ENCODE assay signal across 18 cellular contexts in the genomic region with DNA sequence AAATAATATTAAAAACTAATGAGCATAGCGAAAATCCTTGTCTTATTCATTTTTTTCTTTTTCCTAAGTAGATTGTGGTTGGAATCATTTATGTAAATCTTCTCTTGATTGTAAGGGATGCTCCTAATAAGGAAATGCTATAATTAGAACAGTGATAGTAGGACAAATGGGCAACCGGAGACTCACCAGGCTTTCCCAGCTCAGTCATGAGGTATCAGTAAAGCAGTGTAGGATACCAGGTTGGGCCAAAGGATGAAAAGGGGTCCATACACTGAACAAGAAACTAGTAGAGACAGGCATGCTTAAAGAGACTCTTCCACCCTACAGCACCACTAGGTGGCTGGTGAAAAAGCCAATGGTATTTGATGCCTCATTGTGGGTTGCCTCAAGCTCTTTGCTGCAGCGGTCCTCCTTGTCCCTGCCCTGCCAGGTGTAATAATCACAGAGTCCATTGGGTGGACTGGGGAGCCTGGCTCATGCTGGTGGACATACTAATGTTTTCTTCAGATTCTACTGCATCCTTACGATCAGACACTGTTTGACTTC.
DNase-seq lines count a peak whose midpoint lies in the region; ATAC-seq and TF ChIP-seq lines count a peak whose summit lies in the region.
"Had no signal": no experiment of that assay in that cellular context is flagged by ENCODE, and none has a peak within 500 bp of the region (broad histone marks: within the 10 kb centered on the region; RNA-seq: fewer than 3 reads in every experiment).

No MANE protein-coding gene starts in this region.

- no peak overlapping the region for H3K4me3 Mint-ChIP-seq in activated CD4-positive, alpha-beta T cell treated with anti-CD3 and anti-CD28 coated beads, Interleukin-2, amount 10 ng/mL, durations not matched to agents 7 days and 5 days
- no peak overlapping the region for H3K4me3 Mint-ChIP-seq in activated T-cell treated with anti-CD3 and anti-CD28 coated beads, Interleukin-2, amount 50 U/mL, for 4 hours
- H3K4me3 Mint-ChIP-seq: brain; naive thymus-derived CD4-positive, alpha-beta T cell; stimulated activated naive B cell treated with anti-CD40 and anti-IgM and Interleukin-4, amounts not matched to agents 10 μg/mL and 1 μg/mL and 100 μg/mL, for 72 hours had no signal

- CTCF ChIA-PET in A673 (lab: Charles Lee), result no interaction called here
- CTCF ChIA-PET in OCI-LY7 (lab: Charles Lee; ENCODE audit: unreplicated experiment), result no interaction called here
- CTCF ChIA-PET in activated CD4-positive, alpha-beta T cell treated with anti-CD3 and anti-CD28 coated beads, Interleukin-2, amount 10 ng/mL, durations not matched to agents 7 days and 5 days (lab: Charles Lee), result no interaction called here

- no peak overlapping the region for H3K27ac ChIP-seq in A673 (ENCODE audit: low read depth, low read length, poor library complexity, severe bottlenecking)
- no peak overlapping the region for H3K27ac ChIP-seq in OCI-LY7 (ENCODE audit: low read depth, low read length, poor library complexity, severe bottlenecking)
- H3K27ac ChIP-seq in tibial nerve, result no peak overlapping the region
- H3K27ac ChIP-seq: left ventricle myocardium inferior, uterus had no signal

- no peak overlapping the region for H3K4me2 ChIP-seq in OCI-LY7 (ENCODE audit: low read length)

- peak; percentile 51 for ATAC-seq in GM18519 (IDR thresholded peaks at IDR 0.05; ENCODE audit: low FRiP score, unreplicated experiment)
- ATAC-seq in activated T-cell treated with anti-CD3 and anti-CD28 coated beads, Interleukin-2, amount 50 U/mL, for 4 hours, result no peak
- ATAC-seq: naive thymus-derived CD4-positive, alpha-beta T cell; right cardiac atrium; stimulated activated naive B cell treated with anti-CD40 and anti-IgM and Interleukin-4, amounts not matched to agents 10 μg/mL and 1 μg/mL and 100 μg/mL, for 72 hours had no signal

- H3K79me2 ChIP-seq in OCI-LY7 (ENCODE audit: insufficient read depth, low read depth, low read length), result no peaks in the 10 kb centered on the region

- no peaks in the 10 kb centered on the region for H3K9me2 ChIP-seq in OCI-LY7 (ENCODE audit: insufficient read depth, low read length)

- 87 to 90% methylated on average over 4 of the region's 4 CpGs for WGBS in tibial nerve, 2 donors

- H3K4me1 Mint-ChIP-seq in activated CD4-positive, alpha-beta T cell treated with anti-CD3 and anti-CD28 coated beads, Interleukin-2, amount 10 ng/mL, durations not matched to agents 7 days and 5 days, result no peaks in the 10 kb centered on the region
- no peaks in the 10 kb centered on the region for H3K4me1 Mint-ChIP-seq in activated T-cell treated with anti-CD3 and anti-CD28 coated beads, Interleukin-2, amount 50 U/mL, for 4 hours (ENCODE audit: low read depth)
- H3K4me1 Mint-ChIP-seq: brain; naive thymus-derived CD4-positive, alpha-beta T cell; stimulated activated naive B cell treated with anti-CD40 and anti-IgM and Interleukin-4, amounts not matched to agents 10 μg/mL and 1 μg/mL and 100 μg/mL, for 72 hours had no signal

- H3K27me3 ChIP-seq in A673 (replicated peaks; ENCODE audit: insufficient read depth, low read depth, low read length, poor library complexity), result no peaks in the 10 kb centered on the region
- H3K27me3 ChIP-seq in tibial nerve, result no peaks in the 10 kb centered on the region
- H3K27me3 ChIP-seq: uterus had no signal

- H3K36me3 ChIP-seq in A673 (ENCODE audit: insufficient read depth, low read length, poor library complexity, severe bottlenecking) (no peaks in the 10 kb centered on the region), OCI-LY7 (ENCODE audit: insufficient read depth, low read length) (no peaks in the 10 kb centered on the region), tibial nerve (no peaks in the 10 kb centered on the region)
- H3K36me3 ChIP-seq: left ventricle myocardium inferior, uterus had no signal

- BruUV-seq in A673 (replicated peaks; lab: Mats Ljungman, UMichigan), result no TSS peak
- no TSS peak for BruUV-seq in OCI-LY7 (replicated peaks; lab: Mats Ljungman, UMichigan)

- H3K4me1 ChIP-seq in A673 (ENCODE audit: insufficient read depth, low read length, poor library complexity, severe bottlenecking), result peaks cover 9% of the 10 kb centered on the region
- no peaks in the 10 kb centered on the region for H3K4me1 ChIP-seq in OCI-LY7 (ENCODE audit: insufficient read depth, low read length, poor library complexity, severe bottlenecking)
- no peaks in the 10 kb centered on the region for H3K4me1 ChIP-seq in tibial nerve
- H3K4me1 ChIP-seq: left ventricle myocardium inferior, uterus had no signal

- intact Hi-C loops in A673 (cut with micrococcal nuclease; ENCODE audit: unreplicated experiment), result loop anchor here (5.0 kb wide), 2 partner anchors 427 to 1067 kb away; no protein-coding TSS in a partner anchor
- intact Hi-C loops in OCI-LY7 (cut with micrococcal nuclease; ENCODE audit: unreplicated experiment), result no loop called here

- peak; percentile 35 for TF ChIP-seq CTCF in A673 (conservative IDR thresholded peaks at IDR 0.05; ENCODE audit: low read depth, low read length)
- 0 out of 2 replicates have a peak, but pooled peaks have one; percentile 11 for TF ChIP-seq CTCF in OCI-LY7 (conservative IDR thresholded peaks at IDR 0.05; ENCODE audit: low read length)
- TF ChIP-seq CTCF in epithelial cell of proximal tubule (conservative IDR thresholded peaks at IDR 0.05; ENCODE audit: low read depth, low read length), result peak; percentile 35
- TF ChIP-seq CTCF in tibial nerve (IDR thresholded peaks at IDR 0.05), result no peak

- POLR2A ChIA-PET in A673 (lab: Charles Lee; ENCODE audit: low non-redundant PET), result no interaction called here
- POLR2A ChIA-PET in OCI-LY7 (lab: Charles Lee), result no interaction called here
- POLR2A ChIA-PET in activated CD4-positive, alpha-beta T cell treated with anti-CD3 and anti-CD28 coated beads, Interleukin-2, amount 10 ng/mL, durations not matched to agents 7 days and 5 days (lab: Charles Lee), result no interaction called here

- H3K9me3 ChIP-seq in A673 (ENCODE audit: low read depth, low read length, poor library complexity, severe bottlenecking) (no peaks in the 10 kb centered on the region), OCI-LY7 (ENCODE audit: low read length) (no peaks in the 10 kb centered on the region), tibial nerve (peaks cover 0 to under 1% (median under 1%) of the 10 kb centered on the region in 4 donors)
- H3K9me3 ChIP-seq: uterus had no signal

- H3K27ac Mint-ChIP-seq in activated CD4-positive, alpha-beta T cell treated with anti-CD3 and anti-CD28 coated beads, Interleukin-2, amount 10 ng/mL, durations not matched to agents 7 days and 5 days, result no peak overlapping the region
- H3K27ac Mint-ChIP-seq: brain; naive thymus-derived CD4-positive, alpha-beta T cell; stimulated activated naive B cell treated with anti-CD40 and anti-IgM and Interleukin-4, amounts not matched to agents 10 μg/mL and 1 μg/mL and 100 μg/mL, for 72 hours had no signal

- H3K4me3 ChIP-seq in A673 (ENCODE audit: low read depth, low read length, poor library complexity, severe bottlenecking), result no peak overlapping the region
- no peak overlapping the region for H3K4me3 ChIP-seq in OCI-LY7 (ENCODE audit: low read depth, low read length, poor library complexity, severe bottlenecking)
- H3K4me3 ChIP-seq in epithelial cell of proximal tubule (ENCODE audit: low read depth, low read length), result no peak overlapping the region
- H3K4me3 ChIP-seq in tibial nerve, result no peak overlapping the region
- H3K4me3 ChIP-seq: left ventricle myocardium inferior, uterus had no signal

- DNase-seq in A673 (ENCODE audit: low spot score), result no peak
- DNase-seq in OCI-LY7 (ENCODE audit: low spot score), result no peak
- DNase-seq in epithelial cell of proximal tubule (ENCODE audit: low read depth), result no peak
- no peak for DNase-seq in NCI-H748 (lab: John Stamatoyannopoulos, UW; ENCODE audit: unreplicated experiment)
- DNase-seq in tibial nerve (ENCODE audit: low spot score in 2 of 2), result no peak
- no peak for DNase-seq in activated CD4-positive, alpha-beta T cell treated with anti-CD3 and anti-CD28 coated beads, Interleukin-2, amount 10 ng/mL, durations not matched to agents 7 days and 5 days
- DNase-seq in activated T-cell treated with anti-CD3 and anti-CD28 coated beads, Interleukin-2, amount 50 U/mL, for 4 hours, result no peak
- DNase-seq: activated CD8-positive, alpha-beta memory T cell treated with anti-CD3 and anti-CD28 coated beads for 24 hours; activated gamma-delta T cell treated with Interleukin-2 at 50 U/mL for 16 hours; glutamatergic neuron; left ventricle myocardium inferior; naive thymus-derived CD4-positive, alpha-beta T cell; right cardiac atrium; SHP77 treated with DMSO at 0.1 percent for 48 hours; stimulated activated naive B cell treated with anti-CD40 and anti-IgM and Interleukin-4, amounts not matched to agents 10 μg/mL and 1 μg/mL and 100 μg/mL, for 72 hours; uterus had no signal

- TF ChIP-seq EP300 in tibial nerve (IDR thresholded peaks at IDR 0.05), result no peak

- H3K36me3 Mint-ChIP-seq in activated CD4-positive, alpha-beta T cell treated with anti-CD3 and anti-CD28 coated beads, Interleukin-2, amount 10 ng/mL, durations not matched to agents 7 days and 5 days (ENCODE audit: low read depth), result no peaks in the 10 kb centered on the region
- H3K36me3 Mint-ChIP-seq in activated T-cell treated with anti-CD3 and anti-CD28 coated beads, Interleukin-2, amount 50 U/mL, for 4 hours (ENCODE audit: insufficient read depth), result no peaks in the 10 kb centered on the region
- H3K36me3 Mint-ChIP-seq: brain; naive thymus-derived CD4-positive, alpha-beta T cell; stimulated activated naive B cell treated with anti-CD40 and anti-IgM and Interleukin-4, amounts not matched to agents 10 μg/mL and 1 μg/mL and 100 μg/mL, for 72 hours had no signal

- no peaks in the 10 kb centered on the region for H3K27me3 Mint-ChIP-seq in activated CD4-positive, alpha-beta T cell treated with anti-CD3 and anti-CD28 coated beads, Interleukin-2, amount 10 ng/mL, durations not matched to agents 7 days and 5 days
- H3K27me3 Mint-ChIP-seq in activated T-cell treated with anti-CD3 and anti-CD28 coated beads, Interleukin-2, amount 50 U/mL, for 4 hours (ENCODE audit: low read depth), result peaks cover 7% of the 10 kb centered on the region
- H3K27me3 Mint-ChIP-seq: brain had no signal

- TF ChIP-seq POLR2A in tibial nerve (IDR thresholded peaks at IDR 0.05), result no peak

- no peaks in the 10 kb centered on the region for H4K20me1 ChIP-seq in OCI-LY7 (ENCODE audit: insufficient read depth, low read length)

- no peak overlapping the region for H2AFZ ChIP-seq in OCI-LY7 (ENCODE audit: low read length)

- H3K9me3 Mint-ChIP-seq in activated CD4-positive, alpha-beta T cell treated with anti-CD3 and anti-CD28 coated beads, Interleukin-2, amount 10 ng/mL, durations not matched to agents 7 days and 5 days, result peaks cover 3% of the 10 kb centered on the region
- no peaks in the 10 kb centered on the region for H3K9me3 Mint-ChIP-seq in activated T-cell treated with anti-CD3 and anti-CD28 coated beads, Interleukin-2, amount 50 U/mL, for 4 hours
- H3K9me3 Mint-ChIP-seq: stimulated activated naive B cell treated with anti-CD40 and anti-IgM and Interleukin-4, amounts not matched to agents 10 μg/mL and 1 μg/mL and 100 μg/mL, for 72 hours had no signal

Comparison
In these comparisons a context has a peak if more than half of its experiments do, and no peak if none do; other contexts are left out.
1. CTCF ChIP-seq: peak in A673 (single experiment), OCI-LY7 (single experiment) and epithelial cell of proximal tubule (single experiment); none in tibial nerve (0 of 5).